In the genomic region with DNA sequence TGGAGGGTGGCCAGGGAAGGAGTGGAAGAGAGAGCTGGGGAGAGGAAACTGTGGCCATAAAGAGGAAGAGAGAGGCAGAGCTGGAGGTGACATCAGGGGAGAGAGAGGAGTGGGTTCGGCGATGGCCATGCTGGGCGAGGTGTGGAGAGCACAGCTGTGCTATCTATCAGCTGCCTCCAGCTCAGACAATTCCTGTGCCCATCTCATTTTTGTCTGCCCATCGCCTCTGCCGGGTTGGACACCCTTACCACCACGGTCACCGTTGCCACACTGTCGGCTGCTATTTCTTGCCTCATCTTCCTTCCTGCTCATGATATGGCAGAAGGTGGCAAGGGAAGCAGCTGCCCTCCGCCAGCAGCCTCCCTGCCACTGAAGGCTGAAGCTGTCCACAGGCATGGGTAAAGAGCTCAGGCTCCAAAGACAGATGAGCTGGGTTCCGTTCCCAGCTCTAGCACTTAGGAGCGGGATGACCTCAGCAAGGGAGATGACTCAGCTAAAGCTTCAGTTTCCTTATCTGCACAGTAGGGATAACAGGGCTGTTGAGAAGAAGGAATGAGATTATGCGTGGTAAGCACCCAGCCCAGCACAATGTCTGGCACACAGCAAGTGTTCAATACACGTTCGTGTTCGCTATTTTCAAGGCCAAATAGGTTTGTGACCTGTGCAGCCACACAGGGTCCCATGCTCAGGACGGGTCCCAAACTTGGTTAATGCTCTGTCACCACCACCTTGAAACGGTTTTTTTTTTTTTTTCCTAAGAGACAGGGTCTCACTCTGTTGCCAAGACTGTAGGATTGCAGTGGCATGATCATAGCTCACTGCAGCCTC, we compare ENCODE assay signal across 1 cellular context.
TF ChIP-seq lines count a peak whose summit lies in the region.

No MANE protein-coding gene starts in this region.

TF ChIP-seq in HEK293, 187 proteins besides CTCF, POLR2A, EP300 and RAD21 (continued from another document):
- TF ChIP-seq, protein P1, sequence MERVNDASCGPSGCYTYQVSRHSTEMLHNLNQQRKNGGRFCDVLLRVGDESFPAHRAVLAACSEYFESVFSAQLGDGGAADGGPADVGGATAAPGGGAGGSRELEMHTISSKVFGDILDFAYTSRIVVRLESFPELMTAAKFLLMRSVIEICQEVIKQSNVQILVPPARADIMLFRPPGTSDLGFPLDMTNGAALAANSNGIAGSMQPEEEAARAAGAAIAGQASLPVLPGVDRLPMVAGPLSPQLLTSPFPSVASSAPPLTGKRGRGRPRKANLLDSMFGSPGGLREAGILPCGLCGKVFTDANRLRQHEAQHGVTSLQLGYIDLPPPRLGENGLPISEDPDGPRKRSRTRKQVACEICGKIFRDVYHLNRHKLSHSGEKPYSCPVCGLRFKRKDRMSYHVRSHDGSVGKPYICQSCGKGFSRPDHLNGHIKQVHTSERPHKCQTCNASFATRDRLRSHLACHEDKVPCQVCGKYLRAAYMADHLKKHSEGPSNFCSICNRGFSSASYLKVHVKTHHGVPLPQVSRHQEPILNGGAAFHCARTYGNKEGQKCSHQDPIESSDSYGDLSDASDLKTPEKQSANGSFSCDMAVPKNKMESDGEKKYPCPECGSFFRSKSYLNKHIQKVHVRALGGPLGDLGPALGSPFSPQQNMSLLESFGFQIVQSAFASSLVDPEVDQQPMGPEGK (tag by site-specific recombination; IDR thresholded peaks at IDR 0.05), result peak; percentile 36; the same call in 1 of the 2 replicates
- TF ChIP-seq ZNF24 (tag by site-specific recombination; IDR thresholded peaks at IDR 0.05) (peak; percentile 56; the same call in 1 of the 2 replicates), ZNF132 (tag by site-specific recombination; IDR thresholded peaks at IDR 0.05; ENCODE audit: borderline replicate concordance) (no peak), ZNF335 (tag by site-specific recombination; conservative IDR thresholded peaks at IDR 0.05) (peak; percentile 50), ZNF629 (tag by site-specific recombination; IDR thresholded peaks at IDR 0.05) (peak; percentile 89), ZNF10 (tag by site-specific recombination; IDR thresholded peaks at IDR 0.05) (0 out of 2 replicates have a peak, but pooled peaks have one; percentile 34), ZEB2 (tag by site-specific recombination; IDR thresholded peaks at IDR 0.05) (peak; percentile 84), ZIC2 (tag by site-specific recombination; IDR thresholded peaks at IDR 0.05) (peak; percentile 53), ZNF248 (tag by site-specific recombination; IDR thresholded peaks at IDR 0.05) (no peak), ZNF366 (tag by site-specific recombination; conservative IDR thresholded peaks at IDR 0.05) (peak; percentile 78), SP7 (tag by site-specific recombination; IDR thresholded peaks at IDR 0.05) (peak; percentile 84), ZSCAN30 (tag by site-specific recombination; IDR thresholded peaks at IDR 0.05) (0 out of 2 replicates have a peak, but pooled peaks have one; percentile 13), ZNF600 (tag by site-specific recombination; IDR thresholded peaks at IDR 0.05) (peak; percentile 95), ZBTB17 (tag by site-specific recombination; IDR thresholded peaks at IDR 0.05) (peak; percentile 82)
- TF ChIP-seq, protein P2, sequence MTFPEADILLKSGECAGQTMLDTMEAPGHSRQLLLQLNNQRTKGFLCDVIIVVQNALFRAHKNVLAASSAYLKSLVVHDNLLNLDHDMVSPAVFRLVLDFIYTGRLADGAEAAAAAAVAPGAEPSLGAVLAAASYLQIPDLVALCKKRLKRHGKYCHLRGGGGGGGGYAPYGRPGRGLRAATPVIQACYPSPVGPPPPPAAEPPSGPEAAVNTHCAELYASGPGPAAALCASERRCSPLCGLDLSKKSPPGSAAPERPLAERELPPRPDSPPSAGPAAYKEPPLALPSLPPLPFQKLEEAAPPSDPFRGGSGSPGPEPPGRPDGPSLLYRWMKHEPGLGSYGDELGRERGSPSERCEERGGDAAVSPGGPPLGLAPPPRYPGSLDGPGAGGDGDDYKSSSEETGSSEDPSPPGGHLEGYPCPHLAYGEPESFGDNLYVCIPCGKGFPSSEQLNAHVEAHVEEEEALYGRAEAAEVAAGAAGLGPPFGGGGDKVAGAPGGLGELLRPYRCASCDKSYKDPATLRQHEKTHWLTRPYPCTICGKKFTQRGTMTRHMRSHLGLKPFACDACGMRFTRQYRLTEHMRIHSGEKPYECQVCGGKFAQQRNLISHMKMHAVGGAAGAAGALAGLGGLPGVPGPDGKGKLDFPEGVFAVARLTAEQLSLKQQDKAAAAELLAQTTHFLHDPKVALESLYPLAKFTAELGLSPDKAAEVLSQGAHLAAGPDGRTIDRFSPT (tag by site-specific recombination; IDR thresholded peaks at IDR 0.05), result peak; percentile 80; the same call in 1 of the 2 replicates
- TF ChIP-seq, protein P3, sequence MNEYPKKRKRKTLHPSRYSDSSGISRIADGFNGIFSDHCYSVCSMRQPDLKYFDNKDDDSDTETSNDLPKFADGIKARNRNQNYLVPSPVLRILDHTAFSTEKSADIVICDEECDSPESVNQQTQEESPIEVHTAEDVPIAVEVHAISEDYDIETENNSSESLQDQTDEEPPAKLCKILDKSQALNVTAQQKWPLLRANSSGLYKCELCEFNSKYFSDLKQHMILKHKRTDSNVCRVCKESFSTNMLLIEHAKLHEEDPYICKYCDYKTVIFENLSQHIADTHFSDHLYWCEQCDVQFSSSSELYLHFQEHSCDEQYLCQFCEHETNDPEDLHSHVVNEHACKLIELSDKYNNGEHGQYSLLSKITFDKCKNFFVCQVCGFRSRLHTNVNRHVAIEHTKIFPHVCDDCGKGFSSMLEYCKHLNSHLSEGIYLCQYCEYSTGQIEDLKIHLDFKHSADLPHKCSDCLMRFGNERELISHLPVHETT (tag by site-specific recombination; IDR thresholded peaks at IDR 0.05), result 0 out of 2 replicates have a peak, but pooled peaks have one; percentile 16
- TF ChIP-seq, protein P4, sequence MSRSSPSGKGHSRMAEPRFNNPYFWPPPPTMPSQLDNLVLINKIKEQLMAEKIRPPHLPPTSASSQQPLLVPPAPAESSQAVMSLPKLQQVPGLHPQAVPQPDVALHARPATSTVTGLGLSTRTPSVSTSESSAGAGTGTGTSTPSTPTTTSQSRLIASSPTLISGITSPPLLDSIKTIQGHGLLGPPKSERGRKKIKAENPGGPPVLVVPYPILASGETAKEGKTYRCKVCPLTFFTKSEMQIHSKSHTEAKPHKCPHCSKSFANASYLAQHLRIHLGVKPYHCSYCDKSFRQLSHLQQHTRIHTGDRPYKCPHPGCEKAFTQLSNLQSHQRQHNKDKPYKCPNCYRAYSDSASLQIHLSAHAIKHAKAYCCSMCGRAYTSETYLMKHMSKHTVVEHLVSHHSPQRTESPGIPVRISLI (tag by site-specific recombination; IDR thresholded peaks at IDR 0.05), result peak; percentile 96
- TF ChIP-seq, protein P5, sequence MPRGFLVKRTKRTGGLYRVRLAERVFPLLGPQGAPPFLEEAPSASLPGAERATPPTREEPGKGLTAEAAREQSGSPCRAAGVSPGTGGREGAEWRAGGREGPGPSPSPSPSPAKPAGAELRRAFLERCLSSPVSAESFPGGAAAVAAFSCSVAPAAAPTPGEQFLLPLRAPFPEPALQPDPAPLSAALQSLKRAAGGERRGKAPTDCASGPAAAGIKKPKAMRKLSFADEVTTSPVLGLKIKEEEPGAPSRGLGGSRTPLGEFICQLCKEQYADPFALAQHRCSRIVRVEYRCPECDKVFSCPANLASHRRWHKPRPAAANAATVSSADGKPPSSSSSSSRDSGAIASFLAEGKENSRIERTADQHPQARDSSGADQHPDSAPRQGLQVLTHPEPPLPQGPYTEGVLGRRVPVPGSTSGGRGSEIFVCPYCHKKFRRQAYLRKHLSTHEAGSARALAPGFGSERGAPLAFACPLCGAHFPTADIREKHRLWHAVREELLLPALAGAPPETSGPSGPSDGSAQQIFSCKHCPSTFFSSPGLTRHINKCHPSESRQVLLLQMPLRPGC (tag by site-specific recombination; IDR thresholded peaks at IDR 0.05), result peak; percentile 31; the same call in 1 of the 2 replicates
- TF ChIP-seq, protein P6, sequence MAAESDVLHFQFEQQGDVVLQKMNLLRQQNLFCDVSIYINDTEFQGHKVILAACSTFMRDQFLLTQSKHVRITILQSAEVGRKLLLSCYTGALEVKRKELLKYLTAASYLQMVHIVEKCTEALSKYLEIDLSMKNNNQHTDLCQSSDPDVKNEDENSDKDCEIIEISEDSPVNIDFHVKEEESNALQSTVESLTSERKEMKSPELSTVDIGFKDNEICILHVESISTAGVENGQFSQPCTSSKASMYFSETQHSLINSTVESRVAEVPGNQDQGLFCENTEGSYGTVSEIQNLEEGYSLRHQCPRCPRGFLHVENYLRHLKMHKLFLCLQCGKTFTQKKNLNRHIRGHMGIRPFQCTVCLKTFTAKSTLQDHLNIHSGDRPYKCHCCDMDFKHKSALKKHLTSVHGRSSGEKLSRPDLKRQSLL (tag by site-specific recombination; IDR thresholded peaks at IDR 0.05), result peak; percentile 87
